9 cellular contexts compared by ENCODE assay signal in genomic region chr14:101476931-101477553, GRCh38.
DNase-seq lines count a peak whose midpoint lies in the region; ATAC-seq and TF ChIP-seq lines count a peak whose summit lies in the region.
"Had no signal": no experiment of that assay in that cellular context is flagged by ENCODE, and none has a peak within 500 bp of the region (broad histone marks: within the 10 kb centered on the region; RNA-seq: fewer than 3 reads in every experiment).

No MANE protein-coding gene starts in this region.

- H3K4me3 Mint-ChIP-seq in activated CD8-positive, alpha-beta T cell treated with anti-CD3 and anti-CD28 coated beads, Interleukin-2, amount 10 ng/mL, durations not matched to agents 7 days and 5 days: no peak overlapping the region

- no peaks in the 10 kb centered on the region for H3K9me3 ChIP-seq in smooth muscle cell (replicated peaks; ENCODE audit: low read depth)

- DNase-seq in NCI-H1417 (lab: John Stamatoyannopoulos, UW) (peak; percentile 28 to 95 (median 74)), NCI-H1417 treated with DMSO at 0.1 percent for 48 hours (lab: John Stamatoyannopoulos, UW) (no peak), NCI-H345 (lab: John Stamatoyannopoulos, UW) (peak; percentile 55), smooth muscle cell (lab: John Stamatoyannopoulos, UW; ENCODE audit: unreplicated experiment) (no peak), superior temporal gyrus (ENCODE audit: extremely low spot score) (no peak)
- DNase-seq in activated CD8-positive, alpha-beta T cell treated with anti-CD3 and anti-CD28 coated beads, Interleukin-2, amount 10 ng/mL, durations not matched to agents 7 days and 5 days: no peak
- DNase-seq: stimulated activated CD4-positive, alpha-beta T cell treated with anti-CD3 and anti-CD28 coated beads, Interleukin-12 subunit alpha, Interleukin-12 subunit beta, amount 100 ng/mL, for 4 hours had no signal

- no peak overlapping the region for H3K4me3 ChIP-seq in smooth muscle cell

- no peaks in the 10 kb centered on the region for H4K20me1 ChIP-seq in smooth muscle cell (ENCODE audit: low read depth)

- H3K79me2 ChIP-seq in smooth muscle cell (ENCODE audit: low read depth): no peaks in the 10 kb centered on the region

- TF ChIP-seq CTCF in smooth muscle cell (IDR thresholded peaks at IDR 0.05; ENCODE audit: borderline replicate concordance, insufficient read depth, poor library complexity, severe bottlenecking): no peak

- H3F3A ChIP-seq in smooth muscle cell (ENCODE audit: low read depth): peaks cover 6% of the 10 kb centered on the region

- ATAC-seq in esophagus mucosa (peak; percentile 44), GM18517 (IDR thresholded peaks at IDR 0.05; ENCODE audit: unreplicated experiment) (no peak)
- no peak for ATAC-seq in activated CD8-positive, alpha-beta T cell treated with anti-CD3 and anti-CD28 coated beads, Interleukin-2, amount 10 ng/mL, durations not matched to agents 7 days and 5 days

- H3K4me1 ChIP-seq in smooth muscle cell (ENCODE audit: low read depth): no peaks in the 10 kb centered on the region

- no peak overlapping the region for H2AFZ ChIP-seq in smooth muscle cell (ENCODE audit: low read depth)

- peak overlapping the region; percentile 33 for H3K4me2 ChIP-seq in smooth muscle cell

- CTCF ChIA-PET in activated CD8-positive, alpha-beta T cell treated with anti-CD3 and anti-CD28 coated beads, Interleukin-2, amount 10 ng/mL, durations not matched to agents 7 days and 5 days (lab: Charles Lee): no interaction called here

- no peak overlapping the region for H3K27ac ChIP-seq in smooth muscle cell (ENCODE audit: low read depth)

- POLR2A ChIA-PET in activated CD8-positive, alpha-beta T cell treated with anti-CD3 and anti-CD28 coated beads, Interleukin-2, amount 10 ng/mL, durations not matched to agents 7 days and 5 days (lab: Charles Lee): no interaction called here

- no peaks in the 10 kb centered on the region for H3K27me3 Mint-ChIP-seq in activated CD8-positive, alpha-beta T cell treated with anti-CD3 and anti-CD28 coated beads, Interleukin-2, amount 10 ng/mL, durations not matched to agents 7 days and 5 days (ENCODE audit: low read depth)

- no peak overlapping the region for H3K9ac ChIP-seq in smooth muscle cell (ENCODE audit: low read depth)

- H3K36me3 Mint-ChIP-seq in activated CD8-positive, alpha-beta T cell treated with anti-CD3 and anti-CD28 coated beads, Interleukin-2, amount 10 ng/mL, durations not matched to agents 7 days and 5 days (ENCODE audit: low read depth): no peaks in the 10 kb centered on the region

- H3K9me3 Mint-ChIP-seq in activated CD8-positive, alpha-beta T cell treated with anti-CD3 and anti-CD28 coated beads, Interleukin-2, amount 10 ng/mL, durations not matched to agents 7 days and 5 days (ENCODE audit: insufficient read depth): no peaks in the 10 kb centered on the region

- 60% methylated on average over 13 of the region's 13 CpGs for whole genome bisulfite sequencing in smooth muscle cell (ENCODE audit: low lambda C conversion rate)

- no peaks in the 10 kb centered on the region for H3K36me3 ChIP-seq in smooth muscle cell (ENCODE audit: low read depth)

- no peak overlapping the region for H3K27ac Mint-ChIP-seq in activated CD8-positive, alpha-beta T cell treated with anti-CD3 and anti-CD28 coated beads, Interleukin-2, amount 10 ng/mL, durations not matched to agents 7 days and 5 days

- H3K27me3 ChIP-seq in smooth muscle cell (ENCODE audit: low read depth): no peaks in the 10 kb centered on the region

- H3K4me1 Mint-ChIP-seq in activated CD8-positive, alpha-beta T cell treated with anti-CD3 and anti-CD28 coated beads, Interleukin-2, amount 10 ng/mL, durations not matched to agents 7 days and 5 days (ENCODE audit: low read depth): no peaks in the 10 kb centered on the region

Comparison
In these comparisons a context has a peak if more than half of its experiments do, and no peak if none do; other contexts are left out.
1. DNase-seq: peak in NCI-H1417 (3 of 3) and NCI-H345 (single experiment); none in NCI-H1417 treated with DMSO at 0.1 percent for 48 hours (single experiment), smooth muscle cell (single experiment), superior temporal gyrus (single experiment) and activated CD8-positive, alpha-beta T cell treated with anti-CD3 and anti-CD28 coated beads, Interleukin-2, amount 10 ng/mL, durations not matched to agents 7 days and 5 days (single experiment).